In the genomic region with DNA sequence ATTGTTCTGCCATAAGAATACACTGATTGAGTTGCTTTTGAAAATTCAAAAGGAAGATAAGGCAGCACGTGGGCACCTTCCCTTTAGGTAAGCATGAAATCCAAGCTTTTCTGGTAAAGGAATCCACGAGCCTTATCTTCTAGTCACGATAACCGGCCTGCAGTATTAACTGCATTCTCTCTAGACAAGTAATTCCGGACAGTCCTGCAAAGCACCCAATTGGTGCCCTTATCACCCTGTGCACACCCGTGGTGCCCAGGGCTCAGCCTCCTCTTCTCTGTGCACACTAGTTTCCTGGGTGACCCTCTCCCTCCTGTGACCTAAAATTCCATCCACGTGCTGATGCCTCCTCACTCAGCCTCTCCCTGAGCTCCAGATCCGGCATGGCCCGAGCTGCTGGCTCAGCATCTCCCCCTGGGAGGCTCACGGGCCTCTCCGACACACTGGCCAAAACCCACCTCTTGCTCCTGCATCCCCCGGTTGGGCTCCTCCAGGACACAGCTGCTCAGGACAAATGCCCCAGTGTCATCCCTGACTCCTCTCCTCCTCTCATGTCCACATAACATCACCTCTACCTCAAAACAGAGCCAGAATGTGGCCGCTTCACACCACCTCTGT, we compare ENCODE assay signal across 2 cellular contexts.
TF ChIP-seq lines count a peak whose summit lies in the region.

No MANE protein-coding gene starts in this region.

TF ChIP-seq in A549, 52 proteins besides CTCF, POLR2A, EP300 and RAD21:
- TF ChIP-seq, protein P1, sequence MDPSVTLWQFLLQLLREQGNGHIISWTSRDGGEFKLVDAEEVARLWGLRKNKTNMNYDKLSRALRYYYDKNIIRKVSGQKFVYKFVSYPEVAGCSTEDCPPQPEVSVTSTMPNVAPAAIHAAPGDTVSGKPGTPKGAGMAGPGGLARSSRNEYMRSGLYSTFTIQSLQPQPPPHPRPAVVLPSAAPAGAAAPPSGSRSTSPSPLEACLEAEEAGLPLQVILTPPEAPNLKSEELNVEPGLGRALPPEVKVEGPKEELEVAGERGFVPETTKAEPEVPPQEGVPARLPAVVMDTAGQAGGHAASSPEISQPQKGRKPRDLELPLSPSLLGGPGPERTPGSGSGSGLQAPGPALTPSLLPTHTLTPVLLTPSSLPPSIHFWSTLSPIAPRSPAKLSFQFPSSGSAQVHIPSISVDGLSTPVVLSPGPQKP (IDR thresholded peaks at IDR 0.05; ENCODE audit: low read depth, low read length): no peak

TF ChIP-seq in H1, 55 proteins besides CTCF, POLR2A, EP300 and RAD21:
- no peak for TF ChIP-seq SP4 (IDR thresholded peaks at IDR 0.05; ENCODE audit: low read length)
- no peak for TF ChIP-seq CREB1 (IDR thresholded peaks at IDR 0.05)
- TF ChIP-seq, protein P2, sequence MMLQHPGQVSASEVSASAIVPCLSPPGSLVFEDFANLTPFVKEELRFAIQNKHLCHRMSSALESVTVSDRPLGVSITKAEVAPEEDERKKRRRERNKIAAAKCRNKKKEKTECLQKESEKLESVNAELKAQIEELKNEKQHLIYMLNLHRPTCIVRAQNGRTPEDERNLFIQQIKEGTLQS (IDR thresholded peaks at IDR 0.05; ENCODE audit: insufficient read depth, low read depth, low read length): no peak
- TF ChIP-seq CHD1 (IDR thresholded peaks at IDR 0.05; ENCODE audit: low read depth, low read length): no peak
- TF ChIP-seq POU5F1 (IDR thresholded peaks at IDR 0.05; ENCODE audit: low read depth, low read length): no peak
- TF ChIP-seq FOSL1 (IDR thresholded peaks at IDR 0.05; ENCODE audit: insufficient read depth, low read depth, low read length): no peak
TF ChIP-seq in H1: peak in this region for 0.
